In the genomic region with DNA sequence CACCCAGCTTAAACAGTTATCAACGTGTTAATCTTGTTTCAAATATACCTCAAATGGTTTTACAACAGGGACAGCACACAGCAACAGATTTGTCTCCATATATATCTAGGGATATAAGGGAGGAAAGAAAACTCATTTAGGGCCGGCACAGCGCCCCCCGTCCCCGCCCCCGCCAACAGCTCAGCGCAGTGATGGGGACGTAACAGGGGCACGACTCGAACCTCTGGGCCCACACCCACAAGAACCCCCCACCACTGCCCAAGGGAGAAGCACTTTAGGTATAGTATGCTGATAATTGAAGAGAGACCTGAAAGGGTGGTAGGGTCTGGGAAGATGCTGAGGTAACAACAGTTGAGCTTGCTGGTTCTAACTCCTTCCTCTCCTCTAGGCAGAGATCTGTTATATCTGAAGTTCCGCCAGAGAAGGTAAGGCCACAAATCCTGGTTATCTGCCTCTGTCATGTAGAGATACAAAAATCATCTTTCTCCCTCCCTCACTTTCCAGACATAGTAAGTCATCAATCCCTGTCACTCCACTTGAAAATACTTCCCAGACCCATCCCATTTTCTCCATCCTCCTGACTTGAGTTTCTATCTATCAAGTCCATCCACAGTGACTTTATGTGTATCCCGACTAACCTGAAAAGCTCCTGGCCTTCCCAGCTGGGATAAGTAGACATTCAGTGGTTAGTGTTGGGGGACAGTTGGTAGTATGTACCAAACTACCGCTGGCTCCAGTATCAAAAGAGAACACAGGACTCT, we compare ENCODE assay signal across 18 cellular contexts.
DNase-seq lines count a peak whose midpoint lies in the region; ATAC-seq and TF ChIP-seq lines count a peak whose summit lies in the region.
"Had no signal": no experiment of that assay in that cellular context is flagged by ENCODE, and none has a peak within 500 bp of the region (broad histone marks: within the 10 kb centered on the region; RNA-seq: fewer than 3 reads in every experiment).

No MANE protein-coding gene starts in this region.

- intact Hi-C loops in IMR-90 (cut with micrococcal nuclease) = no loop called here
- intact Hi-C loops in activated CD4-positive, alpha-beta T cell treated with anti-CD3 and anti-CD28 coated beads, Interleukin-2, amount 10 ng/mL, durations not matched to agents 24 days and 14 days (cut with micrococcal nuclease) = no loop called here

- peaks cover 8% of the 10 kb centered on the region for H3K4me1 ChIP-seq in IMR-90 (ENCODE audit: control insufficient read depth, insufficient read depth, low read length)
- H3K4me1 ChIP-seq: A549 had no signal

- POLR2A ChIA-PET in IMR-90 (lab: Charles Lee; ENCODE audit: unreplicated experiment) = no interaction called here

- no peak overlapping the region for H2BK120ac ChIP-seq in IMR-90 (ENCODE audit: low read depth, low read length)

- H4K20me1 ChIP-seq in IMR-90 (ENCODE audit: insufficient read depth, low read length) = peaks cover 3% of the 10 kb centered on the region; the same call in 1 of the 2 replicates

- no peak for TF ChIP-seq RAD21 in IMR-90 (IDR thresholded peaks at IDR 0.05; ENCODE audit: low read length)

- H3K4me3 ChIP-seq in IMR-90 (ENCODE audit: insufficient read depth, low read depth, low read length) = no peak overlapping the region
- H3K4me3 ChIP-seq: A549, GM23248 had no signal

- H3K27me3 Mint-ChIP-seq in brain (peaks cover 4% of the 10 kb centered on the region), neural crest cell (ENCODE audit: low read depth) (no peaks in the 10 kb centered on the region), glutamatergic neuron (ENCODE audit: unreplicated experiment) (peaks cover 2% of the 10 kb centered on the region)
- peaks cover 6% of the 10 kb centered on the region for H3K27me3 Mint-ChIP-seq in activated CD4-positive, alpha-beta T cell treated with anti-CD3 and anti-CD28 coated beads, Interleukin-2, amount 10 ng/mL, durations not matched to agents 24 days and 14 days

- H3K9me3 ChIP-seq in IMR-90 (ENCODE audit: control insufficient read depth, insufficient read depth, low read length) = no peaks in the 10 kb centered on the region
- H3K9me3 ChIP-seq: A549, Caco-2 had no signal

- H4K8ac ChIP-seq in IMR-90 (ENCODE audit: low read depth in 2 of 2, low read length in 2 of 2) = no peak overlapping the region

- TF ChIP-seq CTCF in IMR-90 (conservative IDR thresholded peaks at IDR 0.05; ENCODE audit: low read depth, low read length) = no peak
- no peak for TF ChIP-seq CTCF in brain (conservative IDR thresholded peaks at IDR 0.05)
- no peak for TF ChIP-seq CTCF in neural crest cell (conservative IDR thresholded peaks at IDR 0.05)
- no peak for TF ChIP-seq CTCF in glutamatergic neuron (IDR thresholded peaks at IDR 0.05; ENCODE audit: partially characterized antibody, unreplicated experiment)

- peaks cover 0 to 29% of the 10 kb centered on the region in 2 experiments; a peak in 3 of 4 replicates for H3K79me1 ChIP-seq in IMR-90 (ENCODE audit: low read depth in 1 of 2, low read length in 2 of 2)

- no peak overlapping the region for H3K4me3 Mint-ChIP-seq in brain
- no peak overlapping the region for H3K4me3 Mint-ChIP-seq in neural crest cell
- no peak overlapping the region for H3K4me3 Mint-ChIP-seq in glutamatergic neuron (ENCODE audit: unreplicated experiment)
- H3K4me3 Mint-ChIP-seq in activated CD4-positive, alpha-beta T cell treated with anti-CD3 and anti-CD28 coated beads, Interleukin-2, amount 10 ng/mL, durations not matched to agents 24 days and 14 days = no peak overlapping the region
- H3K4me3 Mint-ChIP-seq: CD4-positive, alpha-beta T cell; HFFc6 had no signal

- H3K18ac ChIP-seq in IMR-90 (ENCODE audit: low read depth, low read length) = no peak overlapping the region

- in situ Hi-C loops in IMR-90 (cut with MboI; ENCODE audit: low sequenced_read_pairs) = loop anchor here (5.0 kb wide), 1 partner anchor 36 kb away; no protein-coding TSS in a partner anchor

- WGBS in IMR-90 (ENCODE audit: extremely low coverage in 2 of 2, insufficient read length in 1 of 2), 2 experiments = no CpG with 5 or more reads among the region's 13 CpGs

- H3K56ac ChIP-seq in IMR-90 (ENCODE audit: extremely low read depth, insufficient read depth, low read length) = no peak overlapping the region

- CTCF ChIA-PET in IMR-90 (lab: Yijun Ruan, JAX) = interaction anchor here (1.1 to 1.3 kb wide), 2 partner anchors 43 to 126 kb away, joined by 3 read pairs; no protein-coding TSS in a partner anchor

- H4K5ac ChIP-seq in IMR-90 (ENCODE audit: low read depth, low read length) = no peak overlapping the region

- H3K23ac ChIP-seq in IMR-90 (ENCODE audit: low read depth, low read length) = no peak overlapping the region

- no peak overlapping the region for H3K27ac ChIP-seq in IMR-90 (ENCODE audit: insufficient read depth, low read length)
- H3K27ac ChIP-seq: 22Rv1, A549, C4-2B, GM23248 had no signal

- H3K36me3 Mint-ChIP-seq in brain (peaks cover 3% of the 10 kb centered on the region), neural crest cell (ENCODE audit: low read depth) (no peaks in the 10 kb centered on the region), glutamatergic neuron (ENCODE audit: unreplicated experiment) (peaks cover 4% of the 10 kb centered on the region)
- H3K36me3 Mint-ChIP-seq in activated CD4-positive, alpha-beta T cell treated with anti-CD3 and anti-CD28 coated beads, Interleukin-2, amount 10 ng/mL, durations not matched to agents 24 days and 14 days (ENCODE audit: low read depth) = no peaks in the 10 kb centered on the region

- H2BK15ac ChIP-seq in IMR-90 (ENCODE audit: low read depth, low read length) = no peak overlapping the region

- DNase-seq in NCI-H82 (lab: John Stamatoyannopoulos, UW) (peak; percentile 32), NCI-H82 treated with DMSO at 0.1 percent for 48 hours (lab: John Stamatoyannopoulos, UW; ENCODE audit: unreplicated experiment) (no peak), IMR-90 (no peak), neural crest cell (ENCODE audit: low read depth, low spot score) (no peak), glutamatergic neuron (no peak)
- DNase-seq in activated CD4-positive, alpha-beta T cell treated with anti-CD3 and anti-CD28 coated beads, Interleukin-2, amount 10 ng/mL, durations not matched to agents 24 days and 14 days = no peak
- DNase-seq: AML-193; Caco-2; CD4-positive, alpha-beta T cell; GM23248; HCEC 1CT; HFFc6 had no signal

- peaks cover 0 to 4% (median 0%) of the 10 kb centered on the region in 5 experiments for H3K9me3 Mint-ChIP-seq in brain
- H3K9me3 Mint-ChIP-seq in neural crest cell = no peaks in the 10 kb centered on the region
- H3K9me3 Mint-ChIP-seq in glutamatergic neuron (ENCODE audit: unreplicated experiment) = no peaks in the 10 kb centered on the region
- H3K9me3 Mint-ChIP-seq in activated CD4-positive, alpha-beta T cell treated with anti-CD3 and anti-CD28 coated beads, Interleukin-2, amount 10 ng/mL, durations not matched to agents 24 days and 14 days = no peaks in the 10 kb centered on the region
- H3K9me3 Mint-ChIP-seq: CD4-positive, alpha-beta T cell; HFFc6 had no signal

- H3K27ac Mint-ChIP-seq in brain = peak overlapping the region in 3 of 5 experiments; percentile 13 to 42 (median 42)
- peak overlapping the region; percentile 31 for H3K27ac Mint-ChIP-seq in neural crest cell (ENCODE audit: unreplicated experiment)
- no peak overlapping the region for H3K27ac Mint-ChIP-seq in glutamatergic neuron (ENCODE audit: unreplicated experiment)
- no peak overlapping the region for H3K27ac Mint-ChIP-seq in activated CD4-positive, alpha-beta T cell treated with anti-CD3 and anti-CD28 coated beads, Interleukin-2, amount 10 ng/mL, durations not matched to agents 24 days and 14 days
- H3K27ac Mint-ChIP-seq: CD4-positive, alpha-beta T cell; HFFc6 had no signal

- BruUV-seq in IMR-90 (replicated peaks; lab: Mats Ljungman, UMichigan) = no TSS peak

- dilution Hi-C loops in IMR-90 (cut with HindIII; ENCODE audit: low sequenced_read_pairs, unreplicated experiment) = no loop called here

- H2BK20ac ChIP-seq in IMR-90 (ENCODE audit: low read depth, low read length) = no peak overlapping the region

- H4K91ac ChIP-seq in IMR-90 (ENCODE audit: insufficient read depth, low read depth, low read length) = no peak overlapping the region

- no peaks in the 10 kb centered on the region for H3K27me3 ChIP-seq in IMR-90 (ENCODE audit: control insufficient read depth, insufficient read depth, low read length)

- H3K14ac ChIP-seq in IMR-90 (replicated peaks; ENCODE audit: low read depth, low read length) = 0 out of 2 replicates have a peak overlapping the region, but pooled peaks have one; percentile 45

- peaks cover 2% of the 10 kb centered on the region; the same call in 1 of the 2 replicates for H3K9me1 ChIP-seq in IMR-90 (ENCODE audit: insufficient read depth, low read length)

- no peaks in the 10 kb centered on the region for H3K36me3 ChIP-seq in IMR-90 (ENCODE audit: control insufficient read depth, insufficient read depth, low read length)

- H2AFZ ChIP-seq in IMR-90 (replicated peaks; ENCODE audit: low read length, poor library complexity) = peak overlapping the region; percentile 17
- H2AFZ ChIP-seq: GM23248 had no signal

- ATAC-seq in IMR-90 (ENCODE audit: low read depth) (no peak), HG03565 (IDR thresholded peaks at IDR 0.05; ENCODE audit: unreplicated experiment) (no peak)
- ATAC-seq: A549, HepG2 had no signal

- H3K9ac ChIP-seq in IMR-90 (ENCODE audit: low read depth, low read length) = no peak overlapping the region
- H3K9ac ChIP-seq: GM23248 had no signal

- no peak overlapping the region for H2BK5ac ChIP-seq in IMR-90 (ENCODE audit: low read depth, low read length, poor library complexity, severe bottlenecking)

- H3K4ac ChIP-seq in IMR-90 (ENCODE audit: low read depth, low read length) = no peak overlapping the region

- H3K4me2 ChIP-seq in IMR-90 (ENCODE audit: low read depth, low read length) = no peak overlapping the region
- H3K4me2 ChIP-seq: A549 had no signal

- H2AK5ac ChIP-seq in IMR-90 (ENCODE audit: low read depth, low read length) = peak overlapping the region; percentile 13; the same call in 1 of the 2 replicates

- H3K4me1 Mint-ChIP-seq in brain (peaks cover 85% of the 10 kb centered on the region), neural crest cell (peaks cover 7% of the 10 kb centered on the region), glutamatergic neuron (ENCODE audit: low read depth, unreplicated experiment) (peaks cover 26% of the 10 kb centered on the region)
- no peaks in the 10 kb centered on the region for H3K4me1 Mint-ChIP-seq in activated CD4-positive, alpha-beta T cell treated with anti-CD3 and anti-CD28 coated beads, Interleukin-2, amount 10 ng/mL, durations not matched to agents 24 days and 14 days

- no peak overlapping the region for H2AK9ac ChIP-seq in IMR-90 (replicated peaks; ENCODE audit: low read depth, low read length, poor library complexity)

- TF ChIP-seq POLR2A in IMR-90 (IDR thresholded peaks at IDR 0.05; ENCODE audit: low read depth, low read length) = no peak

TF ChIP-seq in IMR-90, 13 proteins besides CTCF, POLR2A, EP300 and RAD21 (continues in another document):
- TF ChIP-seq CEBPB (IDR thresholded peaks at IDR 0.05; ENCODE audit: low read depth, low read length) = no peak

Comparison
In these comparisons a context has a peak if more than half of its experiments do, and no peak if none do; other contexts are left out.
1. H3K27ac Mint-ChIP-seq: peak in brain (3 of 5) and neural crest cell (single experiment); none in glutamatergic neuron (single experiment) and activated CD4-positive, alpha-beta T cell treated with anti-CD3 and anti-CD28 coated beads, Interleukin-2, amount 10 ng/mL, durations not matched to agents 24 days and 14 days (single experiment).